ENCODE assay signal across 22 cellular contexts in the genomic region with DNA sequence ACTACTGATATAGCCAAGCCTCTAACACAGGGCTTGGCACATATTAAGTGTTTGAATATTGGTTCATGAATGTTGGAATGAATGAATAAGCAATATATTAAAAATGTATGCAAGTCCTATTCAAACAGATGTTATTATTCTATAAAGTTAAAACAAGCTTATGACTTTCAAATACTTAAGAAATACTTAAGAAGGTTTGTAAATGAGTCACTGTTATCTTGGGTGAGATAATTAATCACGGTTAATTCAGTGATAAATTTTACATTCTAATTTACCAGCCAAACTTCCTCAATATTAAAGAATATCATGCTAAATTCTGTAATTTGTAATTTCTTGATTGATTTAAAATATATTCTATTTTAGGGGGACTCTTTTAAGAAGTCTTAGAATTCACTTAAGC.
DNase-seq lines count a peak whose midpoint lies in the region; ATAC-seq and FAIRE-seq lines count a peak whose summit lies in the region.
"Had no signal": no experiment of that assay in that cellular context is flagged by ENCODE, and none has a peak within 500 bp of the region (broad histone marks: within the 10 kb centered on the region; RNA-seq: fewer than 3 reads in every experiment).

No MANE protein-coding gene starts in this region.

- 19 to 57% (median 39%) methylated on average over 1 of the region's 1 CpG for WGBS in small intestine, 3 donors

- ATAC-seq in T-helper 17 cell, result no peak
- no peak for ATAC-seq in activated CD8-positive, alpha-beta T cell treated with anti-CD3 and anti-CD28 coated beads, Interleukin-2, amount 10 ng/mL, durations not matched to agents 7 days and 5 days
- ATAC-seq: left ventricle myocardium superior had no signal

- no peaks in the 10 kb centered on the region for H3K27me3 Mint-ChIP-seq in activated naive CD8-positive, alpha-beta T cell
- H3K27me3 Mint-ChIP-seq in activated naive CD8-positive, alpha-beta T cell treated with anti-CD3 and anti-CD28 coated beads for 36 hours, result no peaks in the 10 kb centered on the region
- H3K27me3 Mint-ChIP-seq in T-helper 17 cell, result no peaks in the 10 kb centered on the region
- H3K27me3 Mint-ChIP-seq in activated CD8-positive, alpha-beta T cell treated with anti-CD3 and anti-CD28 coated beads, Interleukin-2, amount 10 ng/mL, durations not matched to agents 7 days and 5 days (ENCODE audit: low read depth), result no peaks in the 10 kb centered on the region
- H3K27me3 Mint-ChIP-seq: activated naive CD8-positive, alpha-beta T cell treated with anti-CD3 and anti-CD28 coated beads, Interleukin-2, amount 10 ng/mL, durations not matched to agents 7 days and 5 days had no signal

- H3K4me3 ChIP-seq in small intestine (ENCODE audit: low read depth in 1 of 2, low read length in 2 of 2), result no peak overlapping the region
- H3K4me3 ChIP-seq: BLaER1 treated with 17β-estradiol and CSF1 and Interleukin-3, amounts not matched to agents 10 nM and 100 nM; SK-N-MC had no signal

- no peak for DNase-seq in activated naive CD8-positive, alpha-beta T cell treated with anti-CD3 and anti-CD28 coated beads for 36 hours
- DNase-seq in T-helper 17 cell (no peak), epithelial cell of prostate (ENCODE audit: low read depth, low spot score) (no peak), small intestine (no peak), DMS 273 (lab: John Stamatoyannopoulos, UW; ENCODE audit: unreplicated experiment) (no peak), NCI-H1092 treated with DMSO at 0.1 percent for 48 hours (lab: John Stamatoyannopoulos, UW) (no peak)
- no peak for DNase-seq in activated CD8-positive, alpha-beta T cell treated with anti-CD3 and anti-CD28 coated beads, Interleukin-2, amount 10 ng/mL, durations not matched to agents 7 days and 5 days
- DNase-seq: activated naive CD8-positive, alpha-beta T cell treated with anti-CD3 and anti-CD28 coated beads, Interleukin-2, amount 10 ng/mL, durations not matched to agents 7 days and 5 days; activated T-cell treated with anti-CD3 and anti-CD28 coated beads, Interleukin-2, amount 50 U/mL, for 4 hours; Calu3; cortex of kidney; endodermal cell; left ventricle myocardium superior; NCI-H1417; NCI-H524 treated with DMSO at 0.1 percent for 48 hours; nephron progenitor cell; stimulated activated CD4-positive, alpha-beta T cell treated with anti-CD3 and anti-CD28 coated beads, Interleukin-1b, Interleukin-23, amount 100 ng/mL, for 48 hours; T1000 had no signal

- POLR2A ChIA-PET in activated CD8-positive, alpha-beta T cell treated with anti-CD3 and anti-CD28 coated beads, Interleukin-2, amount 10 ng/mL, durations not matched to agents 7 days and 5 days (lab: Charles Lee), result interaction anchor here (1.8 kb wide), 1 partner anchor 11 kb away, joined by 4 read pairs; no protein-coding TSS in a partner anchor

- peak overlapping the region; percentile 93 for H3K27ac Mint-ChIP-seq in activated naive CD8-positive, alpha-beta T cell
- no peak overlapping the region for H3K27ac Mint-ChIP-seq in activated naive CD8-positive, alpha-beta T cell treated with anti-CD3 and anti-CD28 coated beads for 36 hours
- H3K27ac Mint-ChIP-seq in T-helper 17 cell, result peak overlapping the region; percentile 80
- H3K27ac Mint-ChIP-seq in activated CD8-positive, alpha-beta T cell treated with anti-CD3 and anti-CD28 coated beads, Interleukin-2, amount 10 ng/mL, durations not matched to agents 7 days and 5 days, result no peak overlapping the region
- H3K27ac Mint-ChIP-seq: activated naive CD8-positive, alpha-beta T cell treated with anti-CD3 and anti-CD28 coated beads, Interleukin-2, amount 10 ng/mL, durations not matched to agents 7 days and 5 days; endodermal cell; nephron progenitor cell had no signal

- H3K27ac ChIP-seq in epithelial cell of prostate (peak overlapping the region; percentile 72), small intestine (ENCODE audit: low read depth in 1 of 2, low read length in 1 of 2) (no peak overlapping the region)
- H3K27ac ChIP-seq: BLaER1 treated with 17β-estradiol and CSF1 and Interleukin-3, amounts not matched to agents 10 nM and 100 nM; SK-N-MC had no signal

- no peaks in the 10 kb centered on the region for H3K36me3 ChIP-seq in small intestine (ENCODE audit: control insufficient read depth in 2 of 2, insufficient read depth in 2 of 2, low read length in 2 of 2)
- H3K36me3 ChIP-seq: BLaER1 treated with 17β-estradiol and CSF1 and Interleukin-3, amounts not matched to agents 10 nM and 100 nM had no signal

- peak; percentile 80 for FAIRE-seq in small intestine (lab: Jason Lieb, UNC)
- FAIRE-seq: urothelium cell line had no signal

- H3K9me3 Mint-ChIP-seq in activated naive CD8-positive, alpha-beta T cell (ENCODE audit: low read depth), result no peaks in the 10 kb centered on the region
- H3K9me3 Mint-ChIP-seq in activated naive CD8-positive, alpha-beta T cell treated with anti-CD3 and anti-CD28 coated beads for 36 hours, result peaks cover 2% of the 10 kb centered on the region
- H3K9me3 Mint-ChIP-seq in activated CD8-positive, alpha-beta T cell treated with anti-CD3 and anti-CD28 coated beads, Interleukin-2, amount 10 ng/mL, durations not matched to agents 7 days and 5 days (ENCODE audit: insufficient read depth), result no peaks in the 10 kb centered on the region
- H3K9me3 Mint-ChIP-seq: activated naive CD8-positive, alpha-beta T cell treated with anti-CD3 and anti-CD28 coated beads, Interleukin-2, amount 10 ng/mL, durations not matched to agents 7 days and 5 days; activated T-cell treated with anti-CD3 and anti-CD28 coated beads, Interleukin-2, amount 50 U/mL, for 4 hours had no signal

- peaks cover 84% of the 10 kb centered on the region for H3K4me1 Mint-ChIP-seq in activated naive CD8-positive, alpha-beta T cell (ENCODE audit: low read depth)
- H3K4me1 Mint-ChIP-seq in activated naive CD8-positive, alpha-beta T cell treated with anti-CD3 and anti-CD28 coated beads for 36 hours, result peaks cover 70% of the 10 kb centered on the region
- H3K4me1 Mint-ChIP-seq in T-helper 17 cell, result peaks cover 45% of the 10 kb centered on the region
- peaks cover 65% of the 10 kb centered on the region for H3K4me1 Mint-ChIP-seq in activated CD8-positive, alpha-beta T cell treated with anti-CD3 and anti-CD28 coated beads, Interleukin-2, amount 10 ng/mL, durations not matched to agents 7 days and 5 days (ENCODE audit: low read depth)
- H3K4me1 Mint-ChIP-seq: endodermal cell had no signal

- no peak overlapping the region for H3K4me3 Mint-ChIP-seq in activated naive CD8-positive, alpha-beta T cell
- H3K4me3 Mint-ChIP-seq in activated naive CD8-positive, alpha-beta T cell treated with anti-CD3 and anti-CD28 coated beads for 36 hours, result no peak overlapping the region
- no peak overlapping the region for H3K4me3 Mint-ChIP-seq in T-helper 17 cell
- H3K4me3 Mint-ChIP-seq in activated CD8-positive, alpha-beta T cell treated with anti-CD3 and anti-CD28 coated beads, Interleukin-2, amount 10 ng/mL, durations not matched to agents 7 days and 5 days, result no peak overlapping the region
- H3K4me3 Mint-ChIP-seq: activated naive CD8-positive, alpha-beta T cell treated with anti-CD3 and anti-CD28 coated beads, Interleukin-2, amount 10 ng/mL, durations not matched to agents 7 days and 5 days; activated T-cell treated with anti-CD3 and anti-CD28 coated beads, Interleukin-2, amount 50 U/mL, for 4 hours; endodermal cell; nephron progenitor cell had no signal

- peaks cover 0 to 4% of the 10 kb centered on the region in 2 donors for H3K4me1 ChIP-seq in small intestine (ENCODE audit: control insufficient read depth in 2 of 2, insufficient read depth in 1 of 2, low read depth in 1 of 2, low read length in 1 of 2)

- H3K9me3 ChIP-seq in T-helper 17 cell (ENCODE audit: control insufficient read depth, low read length, poor library complexity, severe bottlenecking) (no peaks in the 10 kb centered on the region), small intestine (ENCODE audit: control insufficient read depth, low read depth) (no peaks in the 10 kb centered on the region)

- H3K36me3 Mint-ChIP-seq in activated naive CD8-positive, alpha-beta T cell, result no peaks in the 10 kb centered on the region
- H3K36me3 Mint-ChIP-seq in activated naive CD8-positive, alpha-beta T cell treated with anti-CD3 and anti-CD28 coated beads for 36 hours, result peaks cover 23% of the 10 kb centered on the region
- peaks cover 8% of the 10 kb centered on the region for H3K36me3 Mint-ChIP-seq in T-helper 17 cell (ENCODE audit: low read depth)
- peaks cover 41% of the 10 kb centered on the region for H3K36me3 Mint-ChIP-seq in activated CD8-positive, alpha-beta T cell treated with anti-CD3 and anti-CD28 coated beads, Interleukin-2, amount 10 ng/mL, durations not matched to agents 7 days and 5 days (ENCODE audit: low read depth)

- no peaks in the 10 kb centered on the region for H3K27me3 ChIP-seq in small intestine (ENCODE audit: control insufficient read depth in 2 of 2, insufficient read depth in 2 of 2, low read length in 2 of 2)
- H3K27me3 ChIP-seq: BLaER1 treated with 17β-estradiol and CSF1 and Interleukin-3, amounts not matched to agents 10 nM and 100 nM had no signal

- CTCF ChIA-PET in activated CD8-positive, alpha-beta T cell treated with anti-CD3 and anti-CD28 coated beads, Interleukin-2, amount 10 ng/mL, durations not matched to agents 7 days and 5 days (lab: Charles Lee), result no interaction called here

Comparison
In these comparisons a context has a peak if more than half of its experiments do, and no peak if none do; other contexts are left out.
1. H3K27ac Mint-ChIP-seq: peak in activated naive CD8-positive, alpha-beta T cell (single experiment) and T-helper 17 cell (single experiment); none in activated naive CD8-positive, alpha-beta T cell treated with anti-CD3 and anti-CD28 coated beads for 36 hours (single experiment) and activated CD8-positive, alpha-beta T cell treated with anti-CD3 and anti-CD28 coated beads, Interleukin-2, amount 10 ng/mL, durations not matched to agents 7 days and 5 days (single experiment).